In genomic region chr1:156523801-156524480, GRCh38 we compare ENCODE assay signal across 17 cellular contexts. TPM values are rescaled to one million over a fixed set of nuclear protein-coding genes. Genes with fewer than 3 reads are reported as not detected.
A peak's percentile ranks its signal among the peaks of the same experiment; 100 is the strongest.
DNase-seq lines count a peak whose midpoint lies in the region; ATAC-seq lines count a peak whose summit lies in the region.
"Had no signal": no experiment of that assay in that cellular context is flagged by ENCODE, and none has a peak within 500 bp of the region (broad histone marks: within the 10 kb centered on the region; RNA-seq: fewer than 3 reads in every experiment).

No MANE protein-coding gene starts in this region.

- H4K20me1 ChIP-seq in Karpas-422 (ENCODE audit: insufficient read depth, low read depth, low read length) = no peaks in the 10 kb centered on the region

- H3K27me3 Mint-ChIP-seq in activated CD8-positive, alpha-beta memory T cell treated with anti-CD3 and anti-CD28 coated beads, Interleukin-2, amount 10 ng/mL, durations not matched to agents 7 days and 5 days = no peaks in the 10 kb centered on the region
- no peaks in the 10 kb centered on the region for H3K27me3 Mint-ChIP-seq in activated CD8-positive, alpha-beta T cell treated with anti-CD3 and anti-CD28 coated beads, Interleukin-2, amount 10 ng/mL, durations not matched to agents 7 days and 5 days (ENCODE audit: low read depth)
- H3K27me3 Mint-ChIP-seq in stimulated activated memory B cell treated with anti-CD40 and anti-IgM and Interleukin-4, amounts not matched to agents 10 μg/mL and 1 μg/mL and 100 μg/mL, for 72 hours = no peaks in the 10 kb centered on the region

- no peaks in the 10 kb centered on the region for H3K79me2 ChIP-seq in Karpas-422 (ENCODE audit: low read length)

- H3K4me3 ChIP-seq in Karpas-422 (ENCODE audit: low read length) = no peak overlapping the region
- H3K4me3 ChIP-seq: breast epithelium, GM23248, SK-N-MC had no signal

- peak overlapping the region; percentile 86 for H3K27ac Mint-ChIP-seq in activated CD8-positive, alpha-beta memory T cell treated with anti-CD3 and anti-CD28 coated beads, Interleukin-2, amount 10 ng/mL, durations not matched to agents 7 days and 5 days
- peak overlapping the region; percentile 92 for H3K27ac Mint-ChIP-seq in activated CD8-positive, alpha-beta T cell treated with anti-CD3 and anti-CD28 coated beads, Interleukin-2, amount 10 ng/mL, durations not matched to agents 7 days and 5 days
- peak overlapping the region; percentile 66 for H3K27ac Mint-ChIP-seq in stimulated activated memory B cell treated with anti-CD40 and anti-IgM and Interleukin-4, amounts not matched to agents 10 μg/mL and 1 μg/mL and 100 μg/mL, for 72 hours

- peaks cover 22% of the 10 kb centered on the region for H3K4me1 ChIP-seq in Karpas-422 (ENCODE audit: low read length)
- H3K4me1 ChIP-seq: breast epithelium had no signal

- peaks cover 44% of the 10 kb centered on the region for H3K4me1 Mint-ChIP-seq in activated CD8-positive, alpha-beta memory T cell treated with anti-CD3 and anti-CD28 coated beads, Interleukin-2, amount 10 ng/mL, durations not matched to agents 7 days and 5 days
- peaks cover 45% of the 10 kb centered on the region for H3K4me1 Mint-ChIP-seq in activated CD8-positive, alpha-beta T cell treated with anti-CD3 and anti-CD28 coated beads, Interleukin-2, amount 10 ng/mL, durations not matched to agents 7 days and 5 days (ENCODE audit: low read depth)
- H3K4me1 Mint-ChIP-seq in stimulated activated memory B cell treated with anti-CD40 and anti-IgM and Interleukin-4, amounts not matched to agents 10 μg/mL and 1 μg/mL and 100 μg/mL, for 72 hours = peaks cover 28% of the 10 kb centered on the region

- H3K4me2 ChIP-seq in Karpas-422 (ENCODE audit: low read depth, low read length, poor library complexity, severe bottlenecking) = no peak overlapping the region

- peaks cover 23% of the 10 kb centered on the region for H3K36me3 Mint-ChIP-seq in activated CD8-positive, alpha-beta memory T cell treated with anti-CD3 and anti-CD28 coated beads, Interleukin-2, amount 10 ng/mL, durations not matched to agents 7 days and 5 days
- H3K36me3 Mint-ChIP-seq in activated CD8-positive, alpha-beta T cell treated with anti-CD3 and anti-CD28 coated beads, Interleukin-2, amount 10 ng/mL, durations not matched to agents 7 days and 5 days (ENCODE audit: low read depth) = peaks cover 36% of the 10 kb centered on the region
- H3K36me3 Mint-ChIP-seq in stimulated activated memory B cell treated with anti-CD40 and anti-IgM and Interleukin-4, amounts not matched to agents 10 μg/mL and 1 μg/mL and 100 μg/mL, for 72 hours = no peaks in the 10 kb centered on the region

- ATAC-seq in activated CD8-positive, alpha-beta memory T cell treated with anti-CD3 and anti-CD28 coated beads, Interleukin-2, amount 10 ng/mL, durations not matched to agents 7 days and 5 days = peak; percentile 54
- ATAC-seq in activated CD8-positive, alpha-beta T cell treated with anti-CD3 and anti-CD28 coated beads, Interleukin-2, amount 10 ng/mL, durations not matched to agents 7 days and 5 days = no peak
- ATAC-seq in stimulated activated memory B cell treated with anti-CD40 and anti-IgM and Interleukin-4, amounts not matched to agents 10 μg/mL and 1 μg/mL and 100 μg/mL, for 72 hours = peak; percentile 37
- ATAC-seq in GM21515 (IDR thresholded peaks at IDR 0.05; ENCODE audit: unreplicated experiment) = no peak

- H3K9me2 ChIP-seq in Karpas-422 (replicated peaks; ENCODE audit: insufficient read depth, low read length) = no peaks in the 10 kb centered on the region

- peak overlapping the region; percentile 14 for H3K4me3 Mint-ChIP-seq in activated CD8-positive, alpha-beta memory T cell treated with anti-CD3 and anti-CD28 coated beads, Interleukin-2, amount 10 ng/mL, durations not matched to agents 7 days and 5 days
- H3K4me3 Mint-ChIP-seq in activated CD8-positive, alpha-beta T cell treated with anti-CD3 and anti-CD28 coated beads, Interleukin-2, amount 10 ng/mL, durations not matched to agents 7 days and 5 days = peak overlapping the region; percentile 60
- peak overlapping the region; percentile 38 for H3K4me3 Mint-ChIP-seq in stimulated activated memory B cell treated with anti-CD40 and anti-IgM and Interleukin-4, amounts not matched to agents 10 μg/mL and 1 μg/mL and 100 μg/mL, for 72 hours

- no peaks in the 10 kb centered on the region for H3K36me3 ChIP-seq in Karpas-422 (ENCODE audit: insufficient read depth, low read length)
- H3K36me3 ChIP-seq: breast epithelium, transverse colon had no signal

- CTCF ChIA-PET in activated CD8-positive, alpha-beta memory T cell treated with anti-CD3 and anti-CD28 coated beads, Interleukin-2, amount 10 ng/mL, durations not matched to agents 7 days and 5 days (lab: Charles Lee) = interaction anchor here (0.8 to 3.1 kb wide), 13 partner anchors 8 to 138 kb away, joined by 3 to 31 read pairs (median 4); partner anchors contain the start of gene MEF2D
- CTCF ChIA-PET in activated CD8-positive, alpha-beta T cell treated with anti-CD3 and anti-CD28 coated beads, Interleukin-2, amount 10 ng/mL, durations not matched to agents 7 days and 5 days (lab: Charles Lee) = interaction anchor here (0.9 to 4.2 kb wide), 17 partner anchors 11 to 202 kb away, joined by 3 to 46 read pairs (median 6); partner anchors contain the start of gene MEF2D

- no peaks in the 10 kb centered on the region for H3K9me3 ChIP-seq in Karpas-422 (ENCODE audit: low read length)
- H3K9me3 ChIP-seq: breast epithelium, transverse colon had no signal

- peak overlapping the region; percentile 30; the same call in 1 of the 2 replicates for H2AFZ ChIP-seq in Karpas-422 (ENCODE audit: low read length)
- H2AFZ ChIP-seq: GM23248 had no signal

- no peak overlapping the region for H3K9ac ChIP-seq in Karpas-422 (ENCODE audit: low read length)
- H3K9ac ChIP-seq: GM23248 had no signal

- no peaks in the 10 kb centered on the region for H3K27me3 ChIP-seq in Karpas-422 (ENCODE audit: low read length)
- H3K27me3 ChIP-seq: breast epithelium, transverse colon had no signal

- POLR2A ChIA-PET in activated CD8-positive, alpha-beta T cell treated with anti-CD3 and anti-CD28 coated beads, Interleukin-2, amount 10 ng/mL, durations not matched to agents 7 days and 5 days (lab: Charles Lee) = interaction anchor here (0.6 to 5.7 kb wide), 8 partner anchors 9 to 58 kb away, joined by 3 to 99 read pairs (median 4); partner anchors contain the start of gene MEF2D

- H3K27ac ChIP-seq in Karpas-422 (ENCODE audit: low read length) = no peak overlapping the region
- H3K27ac ChIP-seq: breast epithelium, GM23248, SK-N-MC had no signal

- no peaks in the 10 kb centered on the region for H3K9me3 Mint-ChIP-seq in activated CD8-positive, alpha-beta memory T cell treated with anti-CD3 and anti-CD28 coated beads, Interleukin-2, amount 10 ng/mL, durations not matched to agents 7 days and 5 days (ENCODE audit: low read depth)
- no peaks in the 10 kb centered on the region for H3K9me3 Mint-ChIP-seq in activated CD8-positive, alpha-beta T cell treated with anti-CD3 and anti-CD28 coated beads, Interleukin-2, amount 10 ng/mL, durations not matched to agents 7 days and 5 days (ENCODE audit: insufficient read depth)
- H3K9me3 Mint-ChIP-seq in stimulated activated memory B cell treated with anti-CD40 and anti-IgM and Interleukin-4, amounts not matched to agents 10 μg/mL and 1 μg/mL and 100 μg/mL, for 72 hours = no peaks in the 10 kb centered on the region

- no peak for DNase-seq in activated CD8-positive, alpha-beta memory T cell treated with anti-CD3 and anti-CD28 coated beads, Interleukin-2, amount 10 ng/mL, durations not matched to agents 7 days and 5 days
- no peak for DNase-seq in activated CD8-positive, alpha-beta memory T cell treated with anti-CD3 and anti-CD28 coated beads for 24 hours
- DNase-seq in Karpas-422 = no peak
- no peak for DNase-seq in activated CD8-positive, alpha-beta T cell treated with anti-CD3 and anti-CD28 coated beads, Interleukin-2, amount 10 ng/mL, durations not matched to agents 7 days and 5 days
- no peak for DNase-seq in stimulated activated naive CD4-positive, alpha-beta T cell treated with Interleukin-2 at 50 U/mL for 16 hours (lab: John Stamatoyannopoulos, UW)
- no peak for DNase-seq in stimulated activated naive CD4-positive, alpha-beta T cell (lab: John Stamatoyannopoulos, UW)
- DNase-seq: activated CD4-positive, alpha-beta T cell treated with anti-CD3 and anti-CD28 coated beads for 4 hours; activated gamma-delta T cell; DMS53; GM23248; NCI-H2081 treated with DMSO at 0.1 percent for 48 hours; posterior cingulate gyrus; transverse colon had no signal

RNA-seq across cellular contexts. Expression of gene MEF2D, which starts 23.4 kb away (rescaled TPM):
- 10 to 100 TPM; 57.1 to 63.1 TPM for total RNA-seq in activated CD8-positive, alpha-beta memory T cell treated with anti-CD3 and anti-CD28 coated beads, Interleukin-2, amount 10 ng/mL, durations not matched to agents 7 days and 5 days
- 22.3 and 24.7 TPM in 2 replicates for total RNA-seq in Karpas-422 (2014; rRNA removed; shearing (Covaris generic); ENCODE audit: low replicate concordance)
- total RNA-seq in activated CD8-positive, alpha-beta T cell treated with anti-CD3 and anti-CD28 coated beads, Interleukin-2, amount 10 ng/mL, durations not matched to agents 7 days and 5 days = 10 to 100 TPM; 34.8 to 40.1 TPM

RNA-seq across cellular contexts. Expression of gene IQGAP3, which starts 48.4 kb away (rescaled TPM):
- total RNA-seq in activated CD8-positive, alpha-beta memory T cell treated with anti-CD3 and anti-CD28 coated beads, Interleukin-2, amount 10 ng/mL, durations not matched to agents 7 days and 5 days = 10 to 100 TPM; 24.3 to 31.3 TPM
- total RNA-seq in Karpas-422 (2014; rRNA removed; shearing (Covaris generic); ENCODE audit: low replicate concordance) = 0.75 and 1.5 TPM in 2 replicates
- total RNA-seq in activated CD8-positive, alpha-beta T cell treated with anti-CD3 and anti-CD28 coated beads, Interleukin-2, amount 10 ng/mL, durations not matched to agents 7 days and 5 days = 10 to 100 TPM; 28.6 to 31.0 TPM

RNA-seq across cellular contexts. Expression of gene TTC24, which starts 55.6 kb away (rescaled TPM):
- total RNA-seq in activated CD8-positive, alpha-beta memory T cell treated with anti-CD3 and anti-CD28 coated beads, Interleukin-2, amount 10 ng/mL, durations not matched to agents 7 days and 5 days = 10 to 100 TPM; 12.6 to 16.9 TPM
- 2.9 and 7.8 TPM in 2 replicates for total RNA-seq in Karpas-422 (2014; rRNA removed; shearing (Covaris generic); ENCODE audit: low replicate concordance)
- total RNA-seq in activated CD8-positive, alpha-beta T cell treated with anti-CD3 and anti-CD28 coated beads, Interleukin-2, amount 10 ng/mL, durations not matched to agents 7 days and 5 days = 10 to 100 TPM; 18.6 to 19.7 TPM
- total RNA-seq: breast epithelium, GM23248, transverse colon had no signal

Comparison
In these comparisons a context has a peak if more than half of its experiments do, and no peak if none do; other contexts are left out.
1. ATAC-seq: peak in activated CD8-positive, alpha-beta memory T cell treated with anti-CD3 and anti-CD28 coated beads, Interleukin-2, amount 10 ng/mL, durations not matched to agents 7 days and 5 days (single experiment) and stimulated activated memory B cell treated with anti-CD40 and anti-IgM and Interleukin-4, amounts not matched to agents 10 μg/mL and 1 μg/mL and 100 μg/mL, for 72 hours (single experiment); none in activated CD8-positive, alpha-beta T cell treated with anti-CD3 and anti-CD28 coated beads, Interleukin-2, amount 10 ng/mL, durations not matched to agents 7 days and 5 days (single experiment) and GM21515 (single experiment).
2. RNA of gene IQGAP3, which starts 48.4 kb away (total RNA-seq): 24.3 to 31.3 TPM in activated CD8-positive, alpha-beta memory T cell treated with anti-CD3 and anti-CD28 coated beads, Interleukin-2, amount 10 ng/mL, durations not matched to agents 7 days and 5 days and 28.6 to 31.0 TPM in activated CD8-positive, alpha-beta T cell treated with anti-CD3 and anti-CD28 coated beads, Interleukin-2, amount 10 ng/mL, durations not matched to agents 7 days and 5 days; 0.75 to 1.5 TPM in Karpas-422; every median in the first group is over 10 times any median in the second.
3. Peak in every context shown above with its lines, with median percentiles within 50 percentile points of each other: H3K27ac Mint-ChIP-seq and H3K4me3 Mint-ChIP-seq.